Comparison of ENCODE assay signal across 10 cellular contexts in genomic region chr3:159919873-159920272, GRCh38.
DNase-seq lines count a peak whose midpoint lies in the region; ATAC-seq and TF ChIP-seq lines count a peak whose summit lies in the region.
"Had no signal": no experiment of that assay in that cellular context is flagged by ENCODE, and none has a peak within 500 bp of the region (broad histone marks: within the 10 kb centered on the region; RNA-seq: fewer than 3 reads in every experiment).

No MANE protein-coding gene starts in this region.

- no peak overlapping the region for H3K27ac ChIP-seq in mammary epithelial cell (ENCODE audit: insufficient read depth, low read depth, low read length)
- H3K27ac ChIP-seq in breast epithelium: no peak overlapping the region
- peak overlapping the region; percentile 88 for H3K27ac ChIP-seq in PC-3 (ENCODE audit: low read length)
- H3K27ac ChIP-seq: suprapubic skin had no signal

- no peaks in the 10 kb centered on the region for H4K20me1 ChIP-seq in mammary epithelial cell (ENCODE audit: insufficient read depth, low read length)
- no peaks in the 10 kb centered on the region for H4K20me1 ChIP-seq in PC-3 (ENCODE audit: low read length)

- H3K4me3 Mint-ChIP-seq in stimulated activated memory B cell treated with anti-CD40 and anti-IgM and Interleukin-4, amounts not matched to agents 10 μg/mL and 1 μg/mL and 100 μg/mL, for 72 hours: no peak overlapping the region
- no peak overlapping the region for H3K4me3 Mint-ChIP-seq in activated naive CD4-positive, alpha-beta T cell treated with anti-CD3 and anti-CD28 coated beads, Interleukin-2, amount 10 ng/mL, durations not matched to agents 7 days and 5 days

- ATAC-seq in HG03025 (IDR thresholded peaks at IDR 0.05; ENCODE audit: low FRiP score, unreplicated experiment) (peak; percentile 75), PC-3 (peak; percentile 90)
- ATAC-seq in stimulated activated memory B cell treated with anti-CD40 and anti-IgM and Interleukin-4, amounts not matched to agents 10 μg/mL and 1 μg/mL and 100 μg/mL, for 72 hours: peak; percentile 69

- 94% methylated on average over 1 of the region's 1 CpG for WGBS in mammary epithelial cell (ENCODE audit: low coverage, missing lambda C conversion rate)

- H3K9me3 ChIP-seq in mammary epithelial cell (replicated peaks; ENCODE audit: insufficient read depth, low read length): no peaks in the 10 kb centered on the region
- H3K9me3 ChIP-seq in breast epithelium: no peaks in the 10 kb centered on the region
- no peaks in the 10 kb centered on the region for H3K9me3 ChIP-seq in PC-3 (ENCODE audit: low read length)
- H3K9me3 ChIP-seq: suprapubic skin had no signal

- no peaks in the 10 kb centered on the region for H3K27me3 ChIP-seq in mammary epithelial cell (ENCODE audit: insufficient read depth, low read length)
- no peaks in the 10 kb centered on the region for H3K27me3 ChIP-seq in breast epithelium
- H3K27me3 ChIP-seq in PC-3 (ENCODE audit: low read length): no peaks in the 10 kb centered on the region
- H3K27me3 ChIP-seq: suprapubic skin had no signal

- H3K36me3 Mint-ChIP-seq in stimulated activated memory B cell treated with anti-CD40 and anti-IgM and Interleukin-4, amounts not matched to agents 10 μg/mL and 1 μg/mL and 100 μg/mL, for 72 hours: no peaks in the 10 kb centered on the region
- no peaks in the 10 kb centered on the region for H3K36me3 Mint-ChIP-seq in activated naive CD4-positive, alpha-beta T cell treated with anti-CD3 and anti-CD28 coated beads, Interleukin-2, amount 10 ng/mL, durations not matched to agents 7 days and 5 days

- no peaks in the 10 kb centered on the region for H3K9me3 Mint-ChIP-seq in stimulated activated memory B cell treated with anti-CD40 and anti-IgM and Interleukin-4, amounts not matched to agents 10 μg/mL and 1 μg/mL and 100 μg/mL, for 72 hours
- no peaks in the 10 kb centered on the region for H3K9me3 Mint-ChIP-seq in activated naive CD4-positive, alpha-beta T cell treated with anti-CD3 and anti-CD28 coated beads, Interleukin-2, amount 10 ng/mL, durations not matched to agents 7 days and 5 days

- BruUV-seq in mammary epithelial cell (replicated peaks; lab: Mats Ljungman, UMichigan): no TSS peak
- BruUV-seq in PC-3 (replicated peaks; lab: Mats Ljungman, UMichigan): no TSS peak

- TF ChIP-seq POLR2A in breast epithelium (IDR thresholded peaks at IDR 0.05): no peak

- DNase-seq in mammary epithelial cell (peak; percentile 29), breast epithelium (ENCODE audit: low spot score in 2 of 2) (no peak), PC-3 (peak; percentile 96), HUDEP-2 (lab: John Stamatoyannopoulos, UW; ENCODE audit: unreplicated experiment in 76 of 76) (no peak), NCI-H2107 treated with DMSO at 0.1 percent for 48 hours (lab: John Stamatoyannopoulos, UW; ENCODE audit: unreplicated experiment) (no peak)
- no peak for DNase-seq in activated naive CD4-positive, alpha-beta T cell treated with anti-CD3 and anti-CD28 coated beads, Interleukin-2, amount 10 ng/mL, durations not matched to agents 7 days and 5 days
- DNase-seq: NK-92 treated with Interleukin-12 subunit alpha and Interleukin-12 subunit beta, amount 100 ng/mL, for 24 hours had no signal

- TF ChIP-seq CTCF in mammary epithelial cell (conservative IDR thresholded peaks at IDR 0.05 in 1 of 2, IDR thresholded peaks at IDR 0.05 in 1 of 2; ENCODE audit: extremely low read depth in 1 of 2, insufficient read depth in 1 of 2, low read depth in 1 of 2, low read length in 2 of 2) (no peak), breast epithelium (IDR thresholded peaks at IDR 0.05) (no peak), PC-3 (conservative IDR thresholded peaks at IDR 0.05; ENCODE audit: low read depth, low read length) (no peak)

- H3K27ac Mint-ChIP-seq in stimulated activated memory B cell treated with anti-CD40 and anti-IgM and Interleukin-4, amounts not matched to agents 10 μg/mL and 1 μg/mL and 100 μg/mL, for 72 hours: no peak overlapping the region
- H3K27ac Mint-ChIP-seq in activated naive CD4-positive, alpha-beta T cell treated with anti-CD3 and anti-CD28 coated beads, Interleukin-2, amount 10 ng/mL, durations not matched to agents 7 days and 5 days: no peak overlapping the region

- intact Hi-C loops in mammary epithelial cell (cut with micrococcal nuclease): no loop called here
- intact Hi-C loops in breast epithelium (cut with DNase I; ENCODE audit: low total_unique reads): no loop called here
- intact Hi-C loops in PC-3 (cut with micrococcal nuclease): loop anchor here (1.0 to 2.0 kb wide), 2 partner anchors 8 to 37 kb away; no protein-coding TSS in a partner anchor

- H3K4me1 ChIP-seq in mammary epithelial cell (ENCODE audit: insufficient read depth, low read length): peaks cover 3% of the 10 kb centered on the region
- no peaks in the 10 kb centered on the region for H3K4me1 ChIP-seq in breast epithelium
- peaks cover 28% of the 10 kb centered on the region for H3K4me1 ChIP-seq in PC-3 (ENCODE audit: insufficient read depth, low read length)
- H3K4me1 ChIP-seq: suprapubic skin had no signal

- no peaks in the 10 kb centered on the region for H3K27me3 Mint-ChIP-seq in stimulated activated memory B cell treated with anti-CD40 and anti-IgM and Interleukin-4, amounts not matched to agents 10 μg/mL and 1 μg/mL and 100 μg/mL, for 72 hours
- H3K27me3 Mint-ChIP-seq in activated naive CD4-positive, alpha-beta T cell treated with anti-CD3 and anti-CD28 coated beads, Interleukin-2, amount 10 ng/mL, durations not matched to agents 7 days and 5 days: peaks cover 15% of the 10 kb centered on the region

- H3K36me3 ChIP-seq in mammary epithelial cell (ENCODE audit: insufficient read depth, low read length) (no peaks in the 10 kb centered on the region), breast epithelium (no peaks in the 10 kb centered on the region), PC-3 (ENCODE audit: low read depth, low read length) (no peaks in the 10 kb centered on the region)
- H3K36me3 ChIP-seq: suprapubic skin had no signal

- CTCF ChIA-PET in mammary epithelial cell (lab: Charles Lee; ENCODE audit: low non-redundant PET) (no interaction called here), PC-3 (lab: Charles Lee) (no interaction called here)
- CTCF ChIA-PET in activated naive CD4-positive, alpha-beta T cell treated with anti-CD3 and anti-CD28 coated beads, Interleukin-2, amount 10 ng/mL, durations not matched to agents 7 days and 5 days (lab: Charles Lee): interaction anchor here (1.4 kb wide), 1 partner anchor 9 kb away, joined by 3 read pairs; no protein-coding TSS in a partner anchor

- H3K4me1 Mint-ChIP-seq in stimulated activated memory B cell treated with anti-CD40 and anti-IgM and Interleukin-4, amounts not matched to agents 10 μg/mL and 1 μg/mL and 100 μg/mL, for 72 hours: peaks cover 45% of the 10 kb centered on the region
- no peaks in the 10 kb centered on the region for H3K4me1 Mint-ChIP-seq in activated naive CD4-positive, alpha-beta T cell treated with anti-CD3 and anti-CD28 coated beads, Interleukin-2, amount 10 ng/mL, durations not matched to agents 7 days and 5 days

- POLR2A ChIA-PET in PC-3 (lab: Charles Lee; ENCODE audit: unreplicated experiment): interaction anchor here (0.6 kb wide), 2 partner anchors 69 to 1552 kb away, joined by 3 read pairs; partner anchors contain the start of gene IL12A

- H3K9me2 ChIP-seq in PC-3 (replicated peaks; ENCODE audit: low read length): no peaks in the 10 kb centered on the region

- peaks cover 8% of the 10 kb centered on the region for H3F3A ChIP-seq in PC-3 (ENCODE audit: low read length, unreplicated experiment)

- in situ Hi-C loops in mammary epithelial cell (cut with MboI; ENCODE audit: low sequenced_read_pairs in 2 of 2): no loop called here

- dilution Hi-C loops in mammary epithelial cell (cut with HindIII; ENCODE audit: low sequenced_read_pairs): loop anchor here (5.0 kb wide), 1 partner anchor 72 kb away; no protein-coding TSS in a partner anchor

- H2AFZ ChIP-seq in mammary epithelial cell (ENCODE audit: low read depth, low read length): no peak overlapping the region
- H2AFZ ChIP-seq in PC-3 (ENCODE audit: low read length): no peak overlapping the region

- H3K4me2 ChIP-seq in mammary epithelial cell (ENCODE audit: insufficient read depth, low read depth, low read length): no peak overlapping the region
- peak overlapping the region; percentile 52 for H3K4me2 ChIP-seq in PC-3 (ENCODE audit: low read length)

- no peak overlapping the region for H3K4me3 ChIP-seq in mammary epithelial cell (replicated peaks in 1 of 3; ENCODE audit: insufficient read depth in 1 of 3, low read depth in 2 of 3, low read length in 3 of 3)
- H3K4me3 ChIP-seq in breast epithelium: no peak overlapping the region
- no peak overlapping the region for H3K4me3 ChIP-seq in PC-3 (ENCODE audit: low read length)
- H3K4me3 ChIP-seq: suprapubic skin had no signal

- no peaks in the 10 kb centered on the region for H3K79me2 ChIP-seq in mammary epithelial cell (ENCODE audit: insufficient read depth, low read length)
- no peaks in the 10 kb centered on the region for H3K79me2 ChIP-seq in PC-3 (ENCODE audit: low read length)

- H3K9ac ChIP-seq in mammary epithelial cell (ENCODE audit: insufficient read depth, low read length): no peak overlapping the region
- H3K9ac ChIP-seq in PC-3 (ENCODE audit: low read length): peak overlapping the region; percentile 39; the same call in 1 of the 2 replicates

Comparison
In these comparisons a context has a peak if more than half of its experiments do, and no peak if none do; other contexts are left out.
1. DNase-seq: peak in mammary epithelial cell (single experiment) and PC-3 (single experiment); none in breast epithelium (0 of 2), HUDEP-2 (0 of 76), NCI-H2107 treated with DMSO at 0.1 percent for 48 hours (single experiment) and activated naive CD4-positive, alpha-beta T cell treated with anti-CD3 and anti-CD28 coated beads, Interleukin-2, amount 10 ng/mL, durations not matched to agents 7 days and 5 days (single experiment).
2. Peak in every context shown above with its lines, with median percentiles within 50 percentile points of each other: ATAC-seq.